In genomic region chr22:43506487-43506886, GRCh38 we compare ENCODE assay signal across 19 cellular contexts.
DNase-seq lines count a peak whose midpoint lies in the region; FAIRE-seq and TF ChIP-seq lines count a peak whose summit lies in the region.
"Had no signal": no experiment of that assay in that cellular context is flagged by ENCODE, and none has a peak within 500 bp of the region (broad histone marks: within the 10 kb centered on the region; RNA-seq: fewer than 3 reads in every experiment).

No MANE protein-coding gene starts in this region.

- no CpG with 5 or more reads among the region's 12 CpGs for WGBS in neuronal stem cell (ENCODE audit: extremely low coverage in 2 of 2, insufficient read length in 2 of 2, insufficient replicate concordance in 1 of 2), 2 donors

- peak overlapping the region; percentile 15; the same call in 1 of the 2 replicates for H3K27ac ChIP-seq in RWPE1
- H3K27ac ChIP-seq in kidney (ENCODE audit: low read depth in 2 of 2, low read length in 2 of 2), result no peak overlapping the region
- H3K27ac ChIP-seq in neuronal stem cell (replicated peaks; ENCODE audit: low read length), result peak overlapping the region; percentile 40
- H3K27ac ChIP-seq: GM23248 had no signal

- H2BK5ac ChIP-seq in neuronal stem cell (ENCODE audit: low read length), result peak overlapping the region; percentile 46

- H3K9me3 ChIP-seq in kidney (ENCODE audit: control insufficient read depth in 1 of 2, low read length in 2 of 2), result no peaks in the 10 kb centered on the region
- H3K9me3 ChIP-seq in neuronal stem cell (replicated peaks in 1 of 2; ENCODE audit: control insufficient read depth in 2 of 2, insufficient read depth in 1 of 2, low read depth in 1 of 2, low read length in 2 of 2), result peaks cover 0 to 5% of the 10 kb centered on the region in 2 donors
- H3K9me3 ChIP-seq: BE2C had no signal

- no peak overlapping the region for H3K4me2 ChIP-seq in neuronal stem cell (ENCODE audit: insufficient read depth, low read length, poor library complexity, severe bottlenecking)

- CTCF ChIA-PET in RWPE1 (lab: Yijun Ruan, JAX), result no interaction called here

- no peak overlapping the region for H2BK120ac ChIP-seq in neuronal stem cell (ENCODE audit: low read depth, low read length)

- H3K4me3 ChIP-seq in kidney (ENCODE audit: low read length in 2 of 2) (no peak overlapping the region), neuronal stem cell (ENCODE audit: low read length in 2 of 2) (peak overlapping the region in 1 of 2 donors; percentile 10)
- H3K4me3 ChIP-seq: GM12878, GM23248 had no signal

- no peaks in the 10 kb centered on the region for H3K36me3 ChIP-seq in kidney (ENCODE audit: control insufficient read depth in 1 of 2, insufficient read depth in 2 of 2, low read length in 2 of 2)
- peaks cover 0 to 4% of the 10 kb centered on the region in 2 donors for H3K36me3 ChIP-seq in neuronal stem cell (replicated peaks in 1 of 2; ENCODE audit: control insufficient read depth in 2 of 2, insufficient read depth in 2 of 2, low read length in 2 of 2)
- H3K36me3 ChIP-seq: BE2C had no signal

- TF ChIP-seq CTCF in RWPE1 (conservative IDR thresholded peaks at IDR 0.05; ENCODE audit: low read depth) (no peak), kidney (IDR thresholded peaks at IDR 0.05; ENCODE audit: borderline replicate concordance, extremely low read depth, insufficient read depth) (no peak)

- POLR2A ChIA-PET in RWPE1 (lab: Yijun Ruan, JAX; ENCODE audit: low non-redundant PET), result no interaction called here

- H3K18ac ChIP-seq in neuronal stem cell (ENCODE audit: low read length), result peak overlapping the region; percentile 77

- no peak overlapping the region for H3K23ac ChIP-seq in neuronal stem cell (ENCODE audit: low read depth, low read length, poor library complexity)

- H3K79me1 ChIP-seq in neuronal stem cell (ENCODE audit: low read depth, low read length), result peaks cover 2% of the 10 kb centered on the region

- no peak overlapping the region for H4K91ac ChIP-seq in neuronal stem cell (ENCODE audit: low read depth, low read length, poor library complexity)

- no peak overlapping the region for H2BK12ac ChIP-seq in neuronal stem cell (ENCODE audit: low read length)

- peak overlapping the region; percentile 17 for H3K4ac ChIP-seq in neuronal stem cell (ENCODE audit: low read length)

- H3K14ac ChIP-seq in neuronal stem cell (ENCODE audit: low read length), result peak overlapping the region; percentile 50

- intact Hi-C loops in kidney (cut with DNase I), result no loop called here

- FAIRE-seq in kidney (lab: Jason Lieb, UNC), result no peak
- FAIRE-seq: GM12878, GM19239 had no signal

- no peak overlapping the region for H3K9ac ChIP-seq in kidney (ENCODE audit: low read length in 2 of 2)
- no peak overlapping the region for H3K9ac ChIP-seq in neuronal stem cell (ENCODE audit: low read depth, low read length, poor library complexity)
- H3K9ac ChIP-seq: GM23248 had no signal

- no peak overlapping the region for H4K8ac ChIP-seq in neuronal stem cell (ENCODE audit: low read depth, low read length)

- H2AK5ac ChIP-seq in neuronal stem cell (ENCODE audit: low read depth, low read length), result no peak overlapping the region

- H3K4me1 ChIP-seq in kidney (ENCODE audit: control insufficient read depth in 1 of 2, insufficient read depth in 1 of 2, low read depth in 1 of 2, low read length in 2 of 2) (no peaks in the 10 kb centered on the region), neuronal stem cell (ENCODE audit: control insufficient read depth in 2 of 2, insufficient read depth in 1 of 2, low read depth in 1 of 2, low read length in 2 of 2) (peaks cover 0 to 10% of the 10 kb centered on the region in 2 donors)
- H3K4me1 ChIP-seq: BE2C had no signal

- no peaks in the 10 kb centered on the region for H3K27me3 ChIP-seq in neuronal stem cell (ENCODE audit: control insufficient read depth in 3 of 3, insufficient read depth in 3 of 3, low read depth in 1 of 3, low read length in 3 of 3)
- H3K27me3 ChIP-seq: BE2C had no signal

- H2AFZ ChIP-seq in neuronal stem cell (ENCODE audit: low read length), result no peak overlapping the region
- H2AFZ ChIP-seq: GM23248 had no signal

- H2BK15ac ChIP-seq in neuronal stem cell (ENCODE audit: low read length), result no peak overlapping the region

- DNase-seq in RWPE1 (ENCODE audit: low spot score), result no peak
- DNase-seq in kidney, result peak; percentile 31
- DNase-seq in neuronal stem cell (ENCODE audit: low spot score), result no peak
- DNase-seq in NCI-H2029 treated with DMSO at 0.1 percent for 48 hours (lab: John Stamatoyannopoulos, UW), result no peak
- DNase-seq in cerebellum (ENCODE audit: low spot score), result no peak
- DNase-seq in occipital lobe (lab: John Stamatoyannopoulos, UW), result no peak
- DNase-seq: BE2C; C1 segment of cervical spinal cord; CD4-positive, CD25-positive, alpha-beta regulatory T cell; CD8-positive, alpha-beta memory T cell; COR-L47; DMS 273 treated with DMSO at 0.1 percent for 48 hours; DMS53; DND-41; EL; GM23248; H9 had no signal

Comparison
In these comparisons a context has a peak if more than half of its experiments do, and no peak if none do; other contexts are left out.
1. H3K27ac ChIP-seq: peak in RWPE1 (single experiment) and neuronal stem cell (single experiment); none in kidney (0 of 2).